In genomic region chr9:83383034-83383433, GRCh38 we compare ENCODE assay signal across 10 cellular contexts.
"Had no signal": no experiment of that assay in that cellular context is flagged by ENCODE, and none has a peak within 500 bp of the region (broad histone marks: within the 10 kb centered on the region; RNA-seq: fewer than 3 reads in every experiment).

No MANE protein-coding gene starts in this region.

- H3K4me3 ChIP-seq: GM23248, HAP-1 had no signal

- H3K36me3 ChIP-seq: HAP-1 had no signal

- H3K9ac ChIP-seq: GM23248 had no signal

- FAIRE-seq: H1, H54 had no signal

- H3K27ac Mint-ChIP-seq: H9, HFFc6 had no signal

- H3K27ac ChIP-seq: GM23248 had no signal

- H3K4me1 Mint-ChIP-seq: H9 had no signal

- H3K9me3 ChIP-seq: HAP-1 had no signal

- ATAC-seq: HCT116 had no signal

- H3K4me1 ChIP-seq: HAP-1 had no signal

- H3K4me3 Mint-ChIP-seq: H9, HFFc6 had no signal

- DNase-seq: GM23248, GOT3, H7, H9, HCEC 1CT, HFFc6 had no signal

- H2AFZ ChIP-seq: GM23248 had no signal
